ENCODE assay signal across 11 cellular contexts in genomic region chr17:77212081-77212832, GRCh38.
DNase-seq lines count a peak whose midpoint lies in the region; ATAC-seq and TF ChIP-seq lines count a peak whose summit lies in the region.
"Had no signal": no experiment of that assay in that cellular context is flagged by ENCODE, and none has a peak within 500 bp of the region (broad histone marks: within the 10 kb centered on the region; RNA-seq: fewer than 3 reads in every experiment).

No MANE protein-coding gene starts in this region.

- TF ChIP-seq POLR2A in thyroid gland (IDR thresholded peaks at IDR 0.05), result no peak

- H3K4me3 Mint-ChIP-seq in activated CD8-positive, alpha-beta memory T cell treated with anti-CD3 and anti-CD28 coated beads, Interleukin-2, amount 10 ng/mL, durations not matched to agents 7 days and 5 days, result no peak overlapping the region

- H3K4me3 ChIP-seq in thyroid gland (replicated peaks in 1 of 3) (no peak overlapping the region), coronary artery (no peak overlapping the region), MG63 (no peak overlapping the region)

- H3K4me1 ChIP-seq in thyroid gland, result peaks cover 32 to 46% of the 10 kb centered on the region in 2 donors

- H3K9me3 ChIP-seq in thyroid gland, result no peaks in the 10 kb centered on the region
- H3K9me3 ChIP-seq in MG63, result no peaks in the 10 kb centered on the region

- TF ChIP-seq CTCF in thyroid gland (IDR thresholded peaks at IDR 0.05), result no peak
- TF ChIP-seq CTCF in coronary artery (IDR thresholded peaks at IDR 0.05), result no peak

- H3K36me3 ChIP-seq in thyroid gland (peaks cover 67 to 68% of the 10 kb centered on the region in 2 donors), MG63 (peaks cover 86% of the 10 kb centered on the region)

- H3K27me3 Mint-ChIP-seq in activated CD8-positive, alpha-beta memory T cell treated with anti-CD3 and anti-CD28 coated beads, Interleukin-2, amount 10 ng/mL, durations not matched to agents 7 days and 5 days, result no peaks in the 10 kb centered on the region

- H3K27ac Mint-ChIP-seq in activated CD8-positive, alpha-beta memory T cell treated with anti-CD3 and anti-CD28 coated beads, Interleukin-2, amount 10 ng/mL, durations not matched to agents 7 days and 5 days, result peak overlapping the region; percentile 12

- peaks cover 1% of the 10 kb centered on the region for H3K4me1 Mint-ChIP-seq in activated CD8-positive, alpha-beta memory T cell treated with anti-CD3 and anti-CD28 coated beads, Interleukin-2, amount 10 ng/mL, durations not matched to agents 7 days and 5 days

- CTCF ChIA-PET in activated CD8-positive, alpha-beta memory T cell treated with anti-CD3 and anti-CD28 coated beads, Interleukin-2, amount 10 ng/mL, durations not matched to agents 7 days and 5 days (lab: Charles Lee), result interaction anchor here (2.8 kb wide), 1 partner anchor 124 kb away, joined by 8 read pairs; no protein-coding TSS in a partner anchor

- H3K27ac ChIP-seq in angular gyrus (ENCODE audit: low read depth, low read length) (peak overlapping the region; percentile 97), thyroid gland (peak overlapping the region; percentile 63 to 69 (median 68)), coronary artery (peak overlapping the region in 1 of 2 donors; percentile 57)

- DNase-seq in activated CD8-positive, alpha-beta memory T cell treated with anti-CD3 and anti-CD28 coated beads, Interleukin-2, amount 10 ng/mL, durations not matched to agents 7 days and 5 days, result no peak
- DNase-seq in activated CD8-positive, alpha-beta memory T cell treated with anti-CD3 and anti-CD28 coated beads, Interleukin-2, amount 50 U/mL, for 4 hours, result no peak
- DNase-seq in thyroid gland (peak; percentile 91), coronary artery (ENCODE audit: low spot score) (no peak), MG63 (no peak), ureter (ENCODE audit: low spot score) (no peak)
- DNase-seq: effector CD4-positive, alpha-beta T cell; NCI-H2227 treated with DMSO at 0.1 percent for 48 hours; stimulated activated CD4-positive, alpha-beta T cell treated with anti-CD3 and anti-CD28 coated beads, Interleukin-1b, Interleukin-23, amount 100 ng/mL, for 48 hours had no signal

- H3K27me3 ChIP-seq in thyroid gland (no peaks in the 10 kb centered on the region), MG63 (no peaks in the 10 kb centered on the region)

- ATAC-seq in activated CD8-positive, alpha-beta memory T cell treated with anti-CD3 and anti-CD28 coated beads, Interleukin-2, amount 10 ng/mL, durations not matched to agents 7 days and 5 days, result no peak
- ATAC-seq in HG03108 (IDR thresholded peaks at IDR 0.05; ENCODE audit: unreplicated experiment), result peak; percentile 74

- peaks cover 46% of the 10 kb centered on the region for H3K36me3 Mint-ChIP-seq in activated CD8-positive, alpha-beta memory T cell treated with anti-CD3 and anti-CD28 coated beads, Interleukin-2, amount 10 ng/mL, durations not matched to agents 7 days and 5 days

- H3K9me3 Mint-ChIP-seq in activated CD8-positive, alpha-beta memory T cell treated with anti-CD3 and anti-CD28 coated beads, Interleukin-2, amount 10 ng/mL, durations not matched to agents 7 days and 5 days (ENCODE audit: low read depth), result no peaks in the 10 kb centered on the region

- intact Hi-C loops in thyroid gland (cut with DNase I), result loop anchor here (10.0 kb wide), 1 partner anchor 117 kb away; no protein-coding TSS in a partner anchor

- WGBS in thyroid gland, 2 donors, result 37 to 47% methylated on average over 20 to 21 of the region's 21 CpGs

Comparison
In these comparisons a context has a peak if more than half of its experiments do, and no peak if none do; other contexts are left out.
1. DNase-seq: peak in thyroid gland (2 of 2); none in activated CD8-positive, alpha-beta memory T cell treated with anti-CD3 and anti-CD28 coated beads, Interleukin-2, amount 10 ng/mL, durations not matched to agents 7 days and 5 days (single experiment), activated CD8-positive, alpha-beta memory T cell treated with anti-CD3 and anti-CD28 coated beads, Interleukin-2, amount 50 U/mL, for 4 hours (single experiment), coronary artery (single experiment), MG63 (single experiment) and ureter (single experiment).